Comparison of ENCODE assay signal across 2 cellular contexts in genomic region chr10:72318383-72319262, GRCh38.
TF ChIP-seq lines count a peak whose summit lies in the region.

No MANE protein-coding gene starts in this region.

TF ChIP-seq in A549, 52 proteins besides CTCF, POLR2A, EP300 and RAD21 (continued from another document):
- TF ChIP-seq USF2 (IDR thresholded peaks at IDR 0.05) (no peak), CBX8 (IDR thresholded peaks at IDR 0.05) (no peak), HES2 (IDR thresholded peaks at IDR 0.05) (no peak), JUN (IDR thresholded peaks at IDR 0.05) (no peak), NFE2L2 (conservative IDR thresholded peaks at IDR 0.05; ENCODE audit: low read length) (no peak), FOSL2 (IDR thresholded peaks at IDR 0.05) (no peak), FOSL2 (CRISPR knock-in tag; IDR thresholded peaks at IDR 0.05) (no peak), KDM1A (IDR thresholded peaks at IDR 0.05; ENCODE audit: low read depth) (peak; percentile 88), E2F6 (IDR thresholded peaks at IDR 0.05; ENCODE audit: borderline replicate concordance, low read depth) (no peak), FOSB (CRISPR knock-in tag; IDR thresholded peaks at IDR 0.05) (no peak), HOXB5 (CRISPR knock-in tag; IDR thresholded peaks at IDR 0.05) (no peak), PBX3 (IDR thresholded peaks at IDR 0.05) (no peak), POLR2AphosphoS2 (conservative IDR thresholded peaks at IDR 0.05; ENCODE audit: low read length) (no peak), CEBPB (IDR thresholded peaks at IDR 0.05) (no peak)

TF ChIP-seq in IMR-90, 13 proteins besides CTCF, POLR2A, EP300 and RAD21 (continued from another document):
- TF ChIP-seq USF2 (IDR thresholded peaks at IDR 0.05; ENCODE audit: low read depth, low read length) (no peak), NFE2L2 (IDR thresholded peaks at IDR 0.05; ENCODE audit: low read depth, low read length) (no peak), ELK1 (IDR thresholded peaks at IDR 0.05; ENCODE audit: borderline replicate concordance, low read depth, low read length) (no peak), FOS (IDR thresholded peaks at IDR 0.05; ENCODE audit: low read depth, low read length) (no peak)
TF ChIP-seq in IMR-90: peak in this region for 0.
